15 cellular contexts compared by ENCODE assay signal in the genomic region with DNA sequence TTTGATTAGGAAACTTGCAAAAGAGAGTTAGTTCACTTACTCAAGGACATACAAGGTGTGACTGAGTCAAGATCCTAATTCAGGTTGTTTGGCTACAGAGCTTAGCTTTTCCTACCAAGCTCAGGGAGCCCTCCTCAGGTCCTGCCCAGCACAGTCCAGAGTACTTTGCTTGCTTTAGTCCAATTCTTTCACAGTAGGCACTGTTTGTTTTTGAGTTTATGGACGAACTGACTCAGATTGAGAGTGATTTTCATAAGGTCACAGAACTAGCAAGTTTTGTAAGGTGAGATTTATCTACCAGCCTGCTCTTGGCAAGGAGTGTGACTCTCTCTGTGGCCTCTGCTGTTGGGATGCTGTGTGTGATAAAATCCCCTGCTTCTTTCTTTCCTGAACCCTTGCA.
DNase-seq lines count a peak whose midpoint lies in the region; ATAC-seq and TF ChIP-seq lines count a peak whose summit lies in the region.
"Had no signal": no experiment of that assay in that cellular context is flagged by ENCODE, and none has a peak within 500 bp of the region (broad histone marks: within the 10 kb centered on the region; RNA-seq: fewer than 3 reads in every experiment).

No MANE protein-coding gene starts in this region.

- H3K4me3 Mint-ChIP-seq in stimulated activated effector memory CD8-positive, alpha-beta T cell treated with anti-CD3 and anti-CD28 coated beads, Interleukin-12 subunit alpha, Interleukin-12 subunit beta, amount 100 ng/mL, for 72 hours: no peak overlapping the region
- H3K4me3 Mint-ChIP-seq: activated CD8-positive, alpha-beta T cell treated with anti-CD3 and anti-CD28 coated beads, Interleukin-2, amount 10 ng/mL, durations not matched to agents 7 days and 5 days; neural crest cell had no signal

- H3K4me1 Mint-ChIP-seq in stimulated activated effector memory CD8-positive, alpha-beta T cell treated with anti-CD3 and anti-CD28 coated beads, Interleukin-12 subunit alpha, Interleukin-12 subunit beta, amount 100 ng/mL, for 72 hours: no peaks in the 10 kb centered on the region

- no peak overlapping the region for H3K27ac Mint-ChIP-seq in stimulated activated effector memory CD8-positive, alpha-beta T cell treated with anti-CD3 and anti-CD28 coated beads, Interleukin-12 subunit alpha, Interleukin-12 subunit beta, amount 100 ng/mL, for 72 hours
- H3K27ac Mint-ChIP-seq: activated CD8-positive, alpha-beta T cell treated with anti-CD3 and anti-CD28 coated beads, Interleukin-2, amount 10 ng/mL, durations not matched to agents 7 days and 5 days had no signal

- H3K4me3 ChIP-seq in astrocyte of the spinal cord (ENCODE audit: low read depth, low read length): no peak overlapping the region
- H3K4me3 ChIP-seq: BLaER1 treated with 17β-estradiol and CSF1 and Interleukin-3, amounts not matched to agents 10 nM and 100 nM had no signal

- H3K36me3 Mint-ChIP-seq in stimulated activated effector memory CD8-positive, alpha-beta T cell treated with anti-CD3 and anti-CD28 coated beads, Interleukin-12 subunit alpha, Interleukin-12 subunit beta, amount 100 ng/mL, for 72 hours: no peaks in the 10 kb centered on the region

- intact Hi-C loops in sciatic nerve (cut with DNase I): no loop called here

- ATAC-seq in left lobe of liver: peak; percentile 92
- ATAC-seq in stimulated activated effector memory CD8-positive, alpha-beta T cell treated with anti-CD3 and anti-CD28 coated beads, Interleukin-12 subunit alpha, Interleukin-12 subunit beta, amount 100 ng/mL, for 72 hours: peak; percentile 28
- ATAC-seq in sciatic nerve: no peak
- ATAC-seq in HG02798 (IDR thresholded peaks at IDR 0.05; ENCODE audit: poor library complexity, unreplicated experiment): no peak
- ATAC-seq: activated CD8-positive, alpha-beta T cell treated with anti-CD3 and anti-CD28 coated beads, Interleukin-2, amount 10 ng/mL, durations not matched to agents 7 days and 5 days; HCT116 had no signal

- DNase-seq in NCI-H146 (lab: John Stamatoyannopoulos, UW): peak; percentile 39
- DNase-seq in NCI-H146 treated with DMSO at 0.1 percent for 48 hours (lab: John Stamatoyannopoulos, UW; ENCODE audit: unreplicated experiment): no peak
- DNase-seq in astrocyte of the spinal cord (ENCODE audit: low read depth, low spot score): peak; percentile 19
- DNase-seq in left lobe of liver (ENCODE audit: low spot score): no peak
- DNase-seq in stimulated activated effector memory CD8-positive, alpha-beta T cell treated with anti-CD3 and anti-CD28 coated beads, Interleukin-12 subunit alpha, Interleukin-12 subunit beta, amount 100 ng/mL, for 72 hours (ENCODE audit: low spot score in 2 of 2): no peak
- no peak for DNase-seq in sciatic nerve (ENCODE audit: low spot score)
- DNase-seq in activated T-cell treated with anti-CD3 and anti-CD28 coated beads, Interleukin-2, amount 50 U/mL, for 48 hours: no peak
- DNase-seq: activated CD8-positive, alpha-beta T cell treated with anti-CD3 and anti-CD28 coated beads, Interleukin-2, amount 10 ng/mL, durations not matched to agents 7 days and 5 days; amniotic stem cell; DMS79; foreskin melanocyte had no signal

- H3K9me3 Mint-ChIP-seq in stimulated activated effector memory CD8-positive, alpha-beta T cell treated with anti-CD3 and anti-CD28 coated beads, Interleukin-12 subunit alpha, Interleukin-12 subunit beta, amount 100 ng/mL, for 72 hours: peaks cover 6% of the 10 kb centered on the region

- TF ChIP-seq CTCF in astrocyte of the spinal cord (IDR thresholded peaks at IDR 0.05; ENCODE audit: low read depth, low read length): no peak

- in situ Hi-C loops in astrocyte of the spinal cord (cut with HindIII; ENCODE audit: low sequenced_read_pairs): no loop called here

Comparison
In these comparisons a context has a peak if more than half of its experiments do, and no peak if none do; other contexts are left out.
1. DNase-seq: peak in NCI-H146 (single experiment) and astrocyte of the spinal cord (single experiment); none in NCI-H146 treated with DMSO at 0.1 percent for 48 hours (single experiment), left lobe of liver (single experiment), stimulated activated effector memory CD8-positive, alpha-beta T cell treated with anti-CD3 and anti-CD28 coated beads, Interleukin-12 subunit alpha, Interleukin-12 subunit beta, amount 100 ng/mL, for 72 hours (0 of 2), sciatic nerve (single experiment) and activated T-cell treated with anti-CD3 and anti-CD28 coated beads, Interleukin-2, amount 50 U/mL, for 48 hours (0 of 2).
2. ATAC-seq: peak in left lobe of liver (single experiment) and stimulated activated effector memory CD8-positive, alpha-beta T cell treated with anti-CD3 and anti-CD28 coated beads, Interleukin-12 subunit alpha, Interleukin-12 subunit beta, amount 100 ng/mL, for 72 hours (single experiment); none in sciatic nerve (single experiment) and HG02798 (single experiment).